12 cellular contexts compared by ENCODE assay signal in the genomic region with DNA sequence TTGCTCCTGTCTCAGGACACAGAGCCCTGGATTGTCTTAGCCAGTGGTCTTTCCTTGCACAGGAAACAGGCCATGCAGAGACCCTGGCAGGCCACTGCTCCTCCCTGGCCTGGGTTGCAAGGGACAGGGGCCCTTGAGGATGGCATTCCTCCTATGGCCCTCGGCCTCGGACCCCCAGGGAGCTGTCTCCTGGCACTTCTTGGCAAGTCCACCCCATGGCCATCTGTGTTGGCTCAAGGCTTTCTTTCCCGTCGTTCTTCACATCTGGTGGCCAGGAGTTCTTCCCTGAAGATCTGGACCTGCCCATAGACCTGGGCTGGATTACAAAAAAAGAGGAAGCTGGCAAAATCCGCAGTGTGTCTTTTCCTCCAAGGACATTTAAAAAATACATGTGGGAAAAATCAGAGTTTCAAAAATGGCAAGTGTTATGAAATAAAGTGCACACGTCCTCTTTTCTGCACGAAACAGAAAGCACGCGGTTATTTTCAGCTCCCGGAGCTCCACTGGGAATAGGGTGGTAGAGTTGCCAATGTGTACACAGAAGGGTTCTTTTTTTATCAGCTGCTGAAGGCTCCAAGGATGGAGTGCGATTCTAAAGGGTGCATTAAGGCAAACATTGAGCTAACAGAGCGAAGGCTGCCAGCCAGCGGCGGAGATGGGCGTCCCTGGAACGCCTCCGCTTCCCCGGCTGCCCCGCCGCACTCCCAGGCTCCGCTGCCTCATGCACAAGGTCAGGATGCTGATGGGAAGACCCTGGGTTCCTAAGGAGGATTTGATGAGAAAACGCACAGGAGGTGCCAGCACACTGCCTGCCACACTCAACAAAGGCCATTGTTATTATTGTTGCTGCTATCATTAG.
DNase-seq lines count a peak whose midpoint lies in the region; ATAC-seq and TF ChIP-seq lines count a peak whose summit lies in the region.
"Had no signal": no experiment of that assay in that cellular context is flagged by ENCODE, and none has a peak within 500 bp of the region (broad histone marks: within the 10 kb centered on the region; RNA-seq: fewer than 3 reads in every experiment).

No MANE protein-coding gene starts in this region.

- intact Hi-C loops in breast epithelium (cut with DNase I; ENCODE audit: low total_unique reads), result no loop called here
- intact Hi-C loops in MCF 10A (cut with micrococcal nuclease), result no loop called here
- intact Hi-C loops in vagina (cut with DNase I), result no loop called here

- BruUV-seq in MCF 10A (replicated peaks; lab: Mats Ljungman, UMichigan), result no TSS peak

- TF ChIP-seq POLR2A in breast epithelium (IDR thresholded peaks at IDR 0.05) (no peak), vagina (IDR thresholded peaks at IDR 0.05) (no peak)

- H3K4me1 Mint-ChIP-seq in MCF 10A (ENCODE audit: insufficient read depth, unreplicated experiment), result no peaks in the 10 kb centered on the region
- H3K4me1 Mint-ChIP-seq in stimulated activated effector memory CD8-positive, alpha-beta T cell treated with anti-CD3 and anti-CD28 coated beads, Interleukin-12 subunit alpha, Interleukin-12 subunit beta, amount 100 ng/mL, for 72 hours, result no peaks in the 10 kb centered on the region

- DNase-seq in breast epithelium (ENCODE audit: low spot score in 2 of 2) (no peak), MCF 10A (ENCODE audit: unreplicated experiment) (no peak), ecto neural progenitor cell (ENCODE audit: low spot score) (peak; percentile 33), mucosa of gallbladder (ENCODE audit: low spot score) (peak; percentile 37), vagina (ENCODE audit: extremely low spot score in 2 of 2) (peak in 1 of 2 donors; percentile 84), DMS114 treated with DMSO at 0.1 percent for 48 hours (lab: John Stamatoyannopoulos, UW; ENCODE audit: unreplicated experiment) (no peak)
- no peak for DNase-seq in stimulated activated effector memory CD8-positive, alpha-beta T cell treated with anti-CD3 and anti-CD28 coated beads, Interleukin-12 subunit alpha, Interleukin-12 subunit beta, amount 100 ng/mL, for 72 hours (ENCODE audit: low spot score in 2 of 2)
- DNase-seq: activated CD8-positive, alpha-beta memory T cell treated with anti-CD3 and anti-CD28 coated beads, Interleukin-2, amount 50 U/mL, for 48 hours; KBM-7 had no signal

- H3K9me3 ChIP-seq in breast epithelium (no peaks in the 10 kb centered on the region), vagina (no peaks in the 10 kb centered on the region)
- H3K9me3 ChIP-seq: A549 had no signal

- H3K27me3 ChIP-seq in breast epithelium (no peaks in the 10 kb centered on the region), vagina (no peaks in the 10 kb centered on the region)

- ATAC-seq in stimulated activated effector memory CD8-positive, alpha-beta T cell treated with anti-CD3 and anti-CD28 coated beads, Interleukin-12 subunit alpha, Interleukin-12 subunit beta, amount 100 ng/mL, for 72 hours, result no peak
- ATAC-seq in GM21619 (IDR thresholded peaks at IDR 0.05; ENCODE audit: unreplicated experiment), result no peak
- ATAC-seq: A549 had no signal

- POLR2A ChIA-PET in MCF 10A (lab: Yijun Ruan, JAX), result no interaction called here

- H3K27ac Mint-ChIP-seq in MCF 10A (ENCODE audit: low read depth, unreplicated experiment), result no peak overlapping the region
- no peak overlapping the region for H3K27ac Mint-ChIP-seq in stimulated activated effector memory CD8-positive, alpha-beta T cell treated with anti-CD3 and anti-CD28 coated beads, Interleukin-12 subunit alpha, Interleukin-12 subunit beta, amount 100 ng/mL, for 72 hours

- H3K4me1 ChIP-seq in breast epithelium (peaks cover 0 to 5% of the 10 kb centered on the region in 2 donors), vagina (no peaks in the 10 kb centered on the region)
- H3K4me1 ChIP-seq: A549 had no signal

- CTCF ChIA-PET in MCF 10A (lab: Yijun Ruan, JAX), result interaction anchor here (0.6 kb wide), 1 partner anchor 13 kb away, joined by 3 read pairs; no protein-coding TSS in a partner anchor

- H3K4me3 Mint-ChIP-seq in MCF 10A (ENCODE audit: unreplicated experiment), result no peak overlapping the region
- no peak overlapping the region for H3K4me3 Mint-ChIP-seq in stimulated activated effector memory CD8-positive, alpha-beta T cell treated with anti-CD3 and anti-CD28 coated beads, Interleukin-12 subunit alpha, Interleukin-12 subunit beta, amount 100 ng/mL, for 72 hours

- H3K36me3 ChIP-seq in breast epithelium, result no peaks in the 10 kb centered on the region
- no peaks in the 10 kb centered on the region for H3K36me3 ChIP-seq in vagina

- no peaks in the 10 kb centered on the region for H3K36me3 Mint-ChIP-seq in MCF 10A (ENCODE audit: insufficient read depth, unreplicated experiment)
- H3K36me3 Mint-ChIP-seq in stimulated activated effector memory CD8-positive, alpha-beta T cell treated with anti-CD3 and anti-CD28 coated beads, Interleukin-12 subunit alpha, Interleukin-12 subunit beta, amount 100 ng/mL, for 72 hours, result no peaks in the 10 kb centered on the region

- H3K9me3 Mint-ChIP-seq in MCF 10A (ENCODE audit: unreplicated experiment), result no peaks in the 10 kb centered on the region
- H3K9me3 Mint-ChIP-seq in stimulated activated effector memory CD8-positive, alpha-beta T cell treated with anti-CD3 and anti-CD28 coated beads, Interleukin-12 subunit alpha, Interleukin-12 subunit beta, amount 100 ng/mL, for 72 hours, result no peaks in the 10 kb centered on the region

- H3K27me3 Mint-ChIP-seq in MCF 10A (ENCODE audit: insufficient read depth, unreplicated experiment), result peaks cover 15% of the 10 kb centered on the region

- H3K27ac ChIP-seq in breast epithelium (peak overlapping the region; percentile 7 to 85), vagina (peak overlapping the region; percentile 56)
- H3K27ac ChIP-seq: A549 had no signal

- no peak for TF ChIP-seq CTCF in breast epithelium (IDR thresholded peaks at IDR 0.05)
- no peak for TF ChIP-seq CTCF in MCF 10A (IDR thresholded peaks at IDR 0.05; ENCODE audit: unreplicated experiment)
- TF ChIP-seq CTCF in vagina (IDR thresholded peaks at IDR 0.05), result no peak

- H3K4me3 ChIP-seq in breast epithelium, result peak overlapping the region in 2 of 3 donors; percentile 21 to 51
- peak overlapping the region in 1 of 2 donors; percentile 9 for H3K4me3 ChIP-seq in vagina
- H3K4me3 ChIP-seq: A549, lung had no signal

Comparison
In these comparisons a context has a peak if more than half of its experiments do, and no peak if none do; other contexts are left out.
1. DNase-seq: peak in ecto neural progenitor cell (single experiment) and mucosa of gallbladder (single experiment); none in breast epithelium (0 of 2), MCF 10A (single experiment), stimulated activated effector memory CD8-positive, alpha-beta T cell treated with anti-CD3 and anti-CD28 coated beads, Interleukin-12 subunit alpha, Interleukin-12 subunit beta, amount 100 ng/mL, for 72 hours (0 of 2) and DMS114 treated with DMSO at 0.1 percent for 48 hours (single experiment).